9 cellular contexts compared by ENCODE assay signal in genomic region chr4:10098770-10099139, GRCh38. TPM values are rescaled to one million over a fixed set of nuclear protein-coding genes. Genes with fewer than 3 reads are reported as not detected.
DNase-seq lines count a peak whose midpoint lies in the region; ATAC-seq and TF ChIP-seq lines count a peak whose summit lies in the region.
"Had no signal": no experiment of that assay in that cellular context is flagged by ENCODE, and none has a peak within 500 bp of the region (broad histone marks: within the 10 kb centered on the region; RNA-seq: fewer than 3 reads in every experiment).

No MANE protein-coding gene starts in this region.

- H3K4me3 ChIP-seq in right atrium auricular region (no peak overlapping the region), fibroblast of the aortic adventitia (ENCODE audit: low read depth, low read length) (no peak overlapping the region), vagina (no peak overlapping the region)

- peaks cover 0 to 100% of the 10 kb centered on the region in 2 donors for H3K4me1 ChIP-seq in right atrium auricular region
- peaks cover 95% of the 10 kb centered on the region for H3K4me1 ChIP-seq in vagina

- intact Hi-C loops in Right ventricle myocardium superior (cut with DNase I) (no loop called here), vagina (cut with DNase I) (no loop called here)

- peaks cover 92% of the 10 kb centered on the region for H3K36me3 ChIP-seq in right atrium auricular region
- H3K36me3 ChIP-seq in vagina, result peaks cover 0 to 39% of the 10 kb centered on the region in 2 donors

- H3K27ac ChIP-seq in right atrium auricular region (peak overlapping the region; percentile 90 to 97), vagina (peak overlapping the region; percentile 84)

- TF ChIP-seq POLR2A in vagina (IDR thresholded peaks at IDR 0.05), result no peak

- CTCF ChIA-PET in activated CD8-positive, alpha-beta memory T cell treated with anti-CD3 and anti-CD28 coated beads, Interleukin-2, amount 10 ng/mL, durations not matched to agents 7 days and 5 days (lab: Charles Lee), result interaction anchor here (1.4 to 2.2 kb wide), 2 partner anchors 19 to 80 kb away, joined by 3 to 8 read pairs; partner anchors contain the start of gene WDR1

- no peaks in the 10 kb centered on the region for H3K27me3 ChIP-seq in right atrium auricular region
- H3K27me3 ChIP-seq in vagina, result no peaks in the 10 kb centered on the region

- DNase-seq in right atrium auricular region (ENCODE audit: low spot score), result no peak
- no peak for DNase-seq in Right ventricle myocardium superior
- DNase-seq in activated CD8-positive, alpha-beta memory T cell treated with anti-CD3 and anti-CD28 coated beads, Interleukin-2, amount 10 ng/mL, durations not matched to agents 7 days and 5 days, result peak; percentile 69
- DNase-seq in fibroblast of the aortic adventitia (ENCODE audit: low read depth), result peak; percentile 29
- DNase-seq in vagina (ENCODE audit: extremely low spot score in 2 of 2), result no peak
- DNase-seq in SW 1271 (lab: John Stamatoyannopoulos, UW), result no peak
- no peak for DNase-seq in NK-92 treated with Interleukin-12 subunit alpha and Interleukin-12 subunit beta, amount 100 ng/mL, for 24 hours (lab: John Stamatoyannopoulos, UW)
- DNase-seq: KG1 had no signal

- H3K27ac Mint-ChIP-seq in activated CD8-positive, alpha-beta memory T cell treated with anti-CD3 and anti-CD28 coated beads, Interleukin-2, amount 10 ng/mL, durations not matched to agents 7 days and 5 days, result peak overlapping the region; percentile 95

- TF ChIP-seq CTCF in right atrium auricular region (IDR thresholded peaks at IDR 0.05), result no peak
- TF ChIP-seq CTCF in fibroblast of the aortic adventitia (IDR thresholded peaks at IDR 0.05; ENCODE audit: insufficient read depth, low read length), result no peak
- no peak for TF ChIP-seq CTCF in vagina (IDR thresholded peaks at IDR 0.05)

- ATAC-seq in Right ventricle myocardium superior (ENCODE audit: poor library complexity), result no peak
- peak; percentile 5 for ATAC-seq in activated CD8-positive, alpha-beta memory T cell treated with anti-CD3 and anti-CD28 coated beads, Interleukin-2, amount 10 ng/mL, durations not matched to agents 7 days and 5 days
- no peak for ATAC-seq in HG03280 (IDR thresholded peaks at IDR 0.05; ENCODE audit: unreplicated experiment)

- H3K36me3 Mint-ChIP-seq in activated CD8-positive, alpha-beta memory T cell treated with anti-CD3 and anti-CD28 coated beads, Interleukin-2, amount 10 ng/mL, durations not matched to agents 7 days and 5 days, result peaks cover 76% of the 10 kb centered on the region

- peaks cover 99% of the 10 kb centered on the region for H3K4me1 Mint-ChIP-seq in activated CD8-positive, alpha-beta memory T cell treated with anti-CD3 and anti-CD28 coated beads, Interleukin-2, amount 10 ng/mL, durations not matched to agents 7 days and 5 days

- H3K4me3 Mint-ChIP-seq in activated CD8-positive, alpha-beta memory T cell treated with anti-CD3 and anti-CD28 coated beads, Interleukin-2, amount 10 ng/mL, durations not matched to agents 7 days and 5 days, result no peak overlapping the region

- H3K27me3 Mint-ChIP-seq in activated CD8-positive, alpha-beta memory T cell treated with anti-CD3 and anti-CD28 coated beads, Interleukin-2, amount 10 ng/mL, durations not matched to agents 7 days and 5 days, result no peaks in the 10 kb centered on the region

- H3K9me3 Mint-ChIP-seq in activated CD8-positive, alpha-beta memory T cell treated with anti-CD3 and anti-CD28 coated beads, Interleukin-2, amount 10 ng/mL, durations not matched to agents 7 days and 5 days (ENCODE audit: low read depth), result no peaks in the 10 kb centered on the region

- H3K9me3 ChIP-seq in right atrium auricular region, result no peaks in the 10 kb centered on the region
- no peaks in the 10 kb centered on the region for H3K9me3 ChIP-seq in vagina

RNA-seq across cellular contexts. Expression of gene WDR1, which starts 17.8 kb away (rescaled TPM):
- 100 to 1,000 TPM; 109 to 216 TPM for total RNA-seq in right atrium auricular region
- 183 TPM for total RNA-seq in Right ventricle myocardium superior
- total RNA-seq in activated CD8-positive, alpha-beta memory T cell treated with anti-CD3 and anti-CD28 coated beads, Interleukin-2, amount 10 ng/mL, durations not matched to agents 7 days and 5 days, result 100 to 1,000 TPM; 481 to 538 TPM
- total RNA-seq in fibroblast of the aortic adventitia (ENCODE audit: low replicate concordance), result 75.7 and 228 TPM in 2 replicates
- 159 TPM for total RNA-seq in vagina

Comparison
In these comparisons a context has a peak if more than half of its experiments do, and no peak if none do; other contexts are left out.
1. DNase-seq: peak in activated CD8-positive, alpha-beta memory T cell treated with anti-CD3 and anti-CD28 coated beads, Interleukin-2, amount 10 ng/mL, durations not matched to agents 7 days and 5 days (single experiment) and fibroblast of the aortic adventitia (single experiment); none in right atrium auricular region (single experiment), Right ventricle myocardium superior (single experiment), vagina (0 of 2), SW 1271 (0 of 2) and NK-92 treated with Interleukin-12 subunit alpha and Interleukin-12 subunit beta, amount 100 ng/mL, for 24 hours (single experiment).